Comparison of ENCODE assay signal across 4 cellular contexts in genomic region chr1:15175324-15176094, GRCh38. TPM values are rescaled to one million over a fixed set of nuclear protein-coding genes. Genes with fewer than 3 reads are reported as not detected.
"Had no signal": no experiment of that assay in that cellular context is flagged by ENCODE, and none has a peak within 500 bp of the region (broad histone marks: within the 10 kb centered on the region; RNA-seq: fewer than 3 reads in every experiment).

No MANE protein-coding gene starts in this region.

RNA-seq across cellular contexts. Expression of gene TMEM51, which starts 22.0 kb away (rescaled TPM):
- total RNA-seq: activated CD4-positive, alpha-beta memory T cell treated with anti-CD3 and anti-CD28 coated beads, Interleukin-2, amount 10 ng/mL, durations not matched to agents 7 days and 5 days; activated CD4-positive, alpha-beta T cell treated with anti-CD3 and anti-CD28 coated beads, Interleukin-2, amount 10 ng/mL, durations not matched to agents 7 days and 5 days; activated T-helper 17 cell treated with anti-CD3 and anti-CD28 coated beads, Interleukin-2, amount 50 U/mL, for 72 hours; T-helper 17 cell had no signal
